8 cellular contexts compared by ENCODE assay signal in genomic region chr10:87659571-87660483, GRCh38. TPM values are rescaled to one million over a fixed set of nuclear protein-coding genes. Genes with fewer than 3 reads are reported as not detected.
DNase-seq lines count a peak whose midpoint lies in the region; ATAC-seq and TF ChIP-seq lines count a peak whose summit lies in the region.

Gene PAPSS2 (plus strand): TSS chr10:87659878. CDS start chr10:87659982, 104 bp downstream.

- H3K9ac ChIP-seq in iPS-20b (ENCODE audit: low read depth, low read length): peak within 1 kb of the TSS; percentile 84

- no peak for ATAC-seq in GM19351 (IDR thresholded peaks at IDR 0.05; ENCODE audit: unreplicated experiment)

- in situ Hi-C loops in T47D (cut with HindIII; ENCODE audit: low pct_unique_long_range_greater_than_20kb, low sequenced_read_pairs): no loop called here

- H3K27me3 ChIP-seq in SJCRH30 (no peaks in the 10 kb centered on the region), iPS-20b (ENCODE audit: insufficient read depth, low read length) (peaks cover 13% of the 10 kb centered on the region; the same call in 1 of the 2 replicates)

- H3K9me3 ChIP-seq in SJCRH30 (replicated peaks) (no peaks in the 10 kb centered on the region), iPS-20b (ENCODE audit: insufficient read depth, low read depth, low read length) (no peaks in the 10 kb centered on the region)

- peak within 1 kb of the TSS; percentile 63 for H3K4me3 ChIP-seq in SJCRH30
- H3K4me3 ChIP-seq in iPS-20b (ENCODE audit: low read length): peak within 1 kb of the TSS; percentile 93
- H3K4me3 ChIP-seq in skeletal muscle cell (ENCODE audit: low read depth, low read length): peak within 1 kb of the TSS; percentile 91

- no peak for TF ChIP-seq CTCF in C4-2B (conservative IDR thresholded peaks at IDR 0.05)

- DNase-seq in GOT3 (lab: John Stamatoyannopoulos, UW) (peak; percentile 32), SJCRH30 (peak; percentile 27 to 34), T47D (ENCODE audit: low read depth in 1 of 2, low spot score in 1 of 2) (peak; percentile 63 to 77), skeletal muscle cell (ENCODE audit: low read depth) (no peak), NCI-H2196 (lab: John Stamatoyannopoulos, UW; ENCODE audit: unreplicated experiment) (no peak)

- H3K27ac ChIP-seq in C4-2B (peak within 1 kb of the TSS; percentile 23; the same call in 1 of the 2 replicates), SJCRH30 (no peak within 1 kb of the TSS), iPS-20b (ENCODE audit: low read length) (no peak within 1 kb of the TSS)

- H3K4me1 ChIP-seq in SJCRH30: no peaks in the 10 kb centered on the region
- H3K4me1 ChIP-seq in iPS-20b (ENCODE audit: insufficient read depth, low read length): peaks cover 34% of the 10 kb centered on the region

- H3K36me3 ChIP-seq in SJCRH30 (no peaks in the 10 kb centered on the region), iPS-20b (ENCODE audit: insufficient read depth, low read depth, low read length) (no peaks in the 10 kb centered on the region)

RNA-seq across cellular contexts. Expression of gene PAPSS2, which starts in this region (rescaled TPM):
- 1.4 and 1.5 TPM in 2 replicates for total RNA-seq in SJCRH30 (2014; rRNA removed; shearing (Covaris generic))

Comparison
In these comparisons a context has a peak if more than half of its experiments do, and no peak if none do; other contexts are left out.
1. DNase-seq: peak in GOT3 (single experiment), SJCRH30 (2 of 2) and T47D (2 of 2); none in skeletal muscle cell (single experiment) and NCI-H2196 (single experiment).
2. Peak in every context shown above with its lines, with median percentiles within 50 percentile points of each other: H3K4me3 ChIP-seq.